1 cellular context compared by ENCODE assay signal in the genomic region with DNA sequence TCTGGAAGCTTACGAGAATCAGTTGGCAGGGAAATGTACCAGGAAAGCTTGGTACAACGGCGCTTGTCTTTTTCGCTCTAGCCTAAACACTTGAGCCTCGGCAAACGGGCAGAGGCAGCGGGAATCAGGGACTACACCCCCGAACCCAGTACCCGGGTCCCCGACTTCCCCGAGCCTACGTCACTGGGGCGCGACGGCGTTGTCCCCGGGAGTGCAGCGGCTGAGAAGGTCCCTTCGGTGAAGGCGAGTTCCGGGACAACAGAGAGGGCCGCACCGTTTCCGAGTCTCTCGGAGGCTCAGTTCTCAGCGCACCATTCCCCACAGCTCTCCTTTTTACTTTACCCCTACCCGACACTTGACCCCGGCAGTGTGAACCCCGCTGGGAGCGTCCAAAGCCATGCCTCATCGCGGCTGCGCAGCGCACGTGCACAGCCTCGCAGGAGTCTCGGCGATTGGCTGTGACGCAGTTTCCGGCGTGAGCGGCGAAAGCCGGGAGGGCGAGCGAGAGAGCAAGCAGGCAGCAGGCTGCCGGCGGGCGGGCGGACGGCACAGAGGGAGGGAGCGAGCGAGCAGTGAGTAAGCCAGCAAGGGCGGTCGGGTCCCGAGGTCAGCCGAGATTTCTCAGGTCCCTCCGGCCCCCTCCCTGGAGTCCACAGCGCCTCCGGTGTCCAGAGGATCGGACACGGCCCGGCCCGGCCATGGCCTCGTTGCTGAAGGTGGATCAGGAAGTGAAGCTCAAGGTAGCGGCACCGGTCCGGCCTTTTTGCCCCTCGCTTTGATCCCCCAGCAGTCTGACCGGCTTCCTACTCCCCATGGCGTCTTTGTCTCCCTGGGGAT.
A peak's percentile ranks its signal among the peaks of the same experiment; 100 is the strongest.
TF ChIP-seq lines count a peak whose summit lies in the region.

A gene with protein sequence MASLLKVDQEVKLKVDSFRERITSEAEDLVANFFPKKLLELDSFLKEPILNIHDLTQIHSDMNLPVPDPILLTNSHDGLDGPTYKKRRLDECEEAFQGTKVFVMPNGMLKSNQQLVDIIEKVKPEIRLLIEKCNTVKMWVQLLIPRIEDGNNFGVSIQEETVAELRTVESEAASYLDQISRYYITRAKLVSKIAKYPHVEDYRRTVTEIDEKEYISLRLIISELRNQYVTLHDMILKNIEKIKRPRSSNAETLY (plus strand): TSS at position 464 of the 837 bp plus-strand sequence. CDS start 235 bp downstream, at position 699.

TF ChIP-seq in HepG2, 621 proteins besides CTCF, POLR2A, EP300 and RAD21 (continued from another document and continues in another):
- TF ChIP-seq SNAPC4 (CRISPR knock-in tag; IDR thresholded peaks at IDR 0.05) = peak; percentile 84; the same call in 1 of the 2 replicates
- no peak for TF ChIP-seq FOSL1 (CRISPR knock-in tag; IDR thresholded peaks at IDR 0.05; ENCODE audit: borderline replicate concordance)
- TF ChIP-seq ZBTB3 (CRISPR knock-in tag; IDR thresholded peaks at IDR 0.05; ENCODE audit: borderline replicate concordance, low read depth) = peak; percentile 91
- 0 out of 2 replicates have a peak, but pooled peaks have one; percentile 22 for TF ChIP-seq RAD51 (IDR thresholded peaks at IDR 0.05; ENCODE audit: borderline replicate concordance)
- TF ChIP-seq, protein P1, sequence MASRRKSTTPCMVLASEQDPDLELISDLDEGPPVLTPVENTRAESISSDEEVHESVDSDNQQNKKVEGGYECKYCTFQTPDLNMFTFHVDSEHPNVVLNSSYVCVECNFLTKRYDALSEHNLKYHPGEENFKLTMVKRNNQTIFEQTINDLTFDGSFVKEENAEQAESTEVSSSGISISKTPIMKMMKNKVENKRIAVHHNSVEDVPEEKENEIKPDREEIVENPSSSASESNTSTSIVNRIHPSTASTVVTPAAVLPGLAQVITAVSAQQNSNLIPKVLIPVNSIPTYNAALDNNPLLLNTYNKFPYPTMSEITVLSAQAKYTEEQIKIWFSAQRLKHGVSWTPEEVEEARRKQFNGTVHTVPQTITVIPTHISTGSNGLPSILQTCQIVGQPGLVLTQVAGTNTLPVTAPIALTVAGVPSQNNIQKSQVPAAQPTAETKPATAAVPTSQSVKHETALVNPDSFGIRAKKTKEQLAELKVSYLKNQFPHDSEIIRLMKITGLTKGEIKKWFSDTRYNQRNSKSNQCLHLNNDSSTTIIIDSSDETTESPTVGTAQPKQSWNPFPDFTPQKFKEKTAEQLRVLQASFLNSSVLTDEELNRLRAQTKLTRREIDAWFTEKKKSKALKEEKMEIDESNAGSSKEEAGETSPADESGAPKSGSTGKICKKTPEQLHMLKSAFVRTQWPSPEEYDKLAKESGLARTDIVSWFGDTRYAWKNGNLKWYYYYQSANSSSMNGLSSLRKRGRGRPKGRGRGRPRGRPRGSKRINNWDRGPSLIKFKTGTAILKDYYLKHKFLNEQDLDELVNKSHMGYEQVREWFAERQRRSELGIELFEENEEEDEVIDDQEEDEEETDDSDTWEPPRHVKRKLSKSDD (CRISPR knock-in tag; IDR thresholded peaks at IDR 0.05; ENCODE audit: low read depth) = peak; percentile 72; the same call in 1 of the 2 replicates
- TF ChIP-seq ADNP (CRISPR knock-in tag; IDR thresholded peaks at IDR 0.05) = no peak
- 0 out of 2 replicates have a peak, but pooled peaks have one; percentile 32 for TF ChIP-seq ZFP36L1 (CRISPR knock-in tag; IDR thresholded peaks at IDR 0.05)
- TF ChIP-seq ZNF121 (CRISPR knock-in tag; IDR thresholded peaks at IDR 0.05) = peak; percentile 55; the same call in 1 of the 2 replicates
- peak; percentile 92 for TF ChIP-seq ZC3H13 (CRISPR knock-in tag; IDR thresholded peaks at IDR 0.05)
- TF ChIP-seq ZNF430 (CRISPR knock-in tag; IDR thresholded peaks at IDR 0.05) = no peak; the same call in 1 of the 2 replicates
- TF ChIP-seq, protein P2, sequence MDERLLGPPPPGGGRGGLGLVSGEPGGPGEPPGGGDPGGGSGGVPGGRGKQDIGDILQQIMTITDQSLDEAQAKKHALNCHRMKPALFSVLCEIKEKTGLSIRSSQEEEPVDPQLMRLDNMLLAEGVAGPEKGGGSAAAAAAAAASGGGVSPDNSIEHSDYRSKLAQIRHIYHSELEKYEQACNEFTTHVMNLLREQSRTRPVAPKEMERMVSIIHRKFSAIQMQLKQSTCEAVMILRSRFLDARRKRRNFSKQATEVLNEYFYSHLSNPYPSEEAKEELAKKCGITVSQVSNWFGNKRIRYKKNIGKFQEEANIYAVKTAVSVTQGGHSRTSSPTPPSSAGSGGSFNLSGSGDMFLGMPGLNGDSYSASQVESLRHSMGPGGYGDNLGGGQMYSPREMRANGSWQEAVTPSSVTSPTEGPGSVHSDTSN (CRISPR knock-in tag; IDR thresholded peaks at IDR 0.05) = no peak
- TF ChIP-seq FOXO4 (CRISPR knock-in tag; conservative IDR thresholded peaks at IDR 0.05) = no peak
- peak; percentile 92; the same call in 1 of the 2 replicates for TF ChIP-seq SNAPC5 (CRISPR knock-in tag; IDR thresholded peaks at IDR 0.05; ENCODE audit: borderline replicate concordance)
- TF ChIP-seq ZNF446 (CRISPR knock-in tag; IDR thresholded peaks at IDR 0.05) = 0 out of 2 replicates have a peak, but pooled peaks have one; percentile 67
- TF ChIP-seq MXD1 (CRISPR knock-in tag; IDR thresholded peaks at IDR 0.05) = peak; percentile 100
- TF ChIP-seq, protein P3, sequence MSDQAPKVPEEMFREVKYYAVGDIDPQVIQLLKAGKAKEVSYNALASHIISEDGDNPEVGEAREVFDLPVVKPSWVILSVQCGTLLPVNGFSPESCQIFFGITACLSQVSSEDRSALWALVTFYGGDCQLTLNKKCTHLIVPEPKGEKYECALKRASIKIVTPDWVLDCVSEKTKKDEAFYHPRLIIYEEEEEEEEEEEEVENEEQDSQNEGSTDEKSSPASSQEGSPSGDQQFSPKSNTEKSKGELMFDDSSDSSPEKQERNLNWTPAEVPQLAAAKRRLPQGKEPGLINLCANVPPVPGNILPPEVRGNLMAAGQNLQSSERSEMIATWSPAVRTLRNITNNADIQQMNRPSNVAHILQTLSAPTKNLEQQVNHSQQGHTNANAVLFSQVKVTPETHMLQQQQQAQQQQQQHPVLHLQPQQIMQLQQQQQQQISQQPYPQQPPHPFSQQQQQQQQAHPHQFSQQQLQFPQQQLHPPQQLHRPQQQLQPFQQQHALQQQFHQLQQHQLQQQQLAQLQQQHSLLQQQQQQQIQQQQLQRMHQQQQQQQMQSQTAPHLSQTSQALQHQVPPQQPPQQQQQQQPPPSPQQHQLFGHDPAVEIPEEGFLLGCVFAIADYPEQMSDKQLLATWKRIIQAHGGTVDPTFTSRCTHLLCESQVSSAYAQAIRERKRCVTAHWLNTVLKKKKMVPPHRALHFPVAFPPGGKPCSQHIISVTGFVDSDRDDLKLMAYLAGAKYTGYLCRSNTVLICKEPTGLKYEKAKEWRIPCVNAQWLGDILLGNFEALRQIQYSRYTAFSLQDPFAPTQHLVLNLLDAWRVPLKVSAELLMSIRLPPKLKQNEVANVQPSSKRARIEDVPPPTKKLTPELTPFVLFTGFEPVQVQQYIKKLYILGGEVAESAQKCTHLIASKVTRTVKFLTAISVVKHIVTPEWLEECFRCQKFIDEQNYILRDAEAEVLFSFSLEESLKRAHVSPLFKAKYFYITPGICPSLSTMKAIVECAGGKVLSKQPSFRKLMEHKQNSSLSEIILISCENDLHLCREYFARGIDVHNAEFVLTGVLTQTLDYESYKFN (CRISPR knock-in tag; conservative IDR thresholded peaks at IDR 0.05) = peak; percentile 65
- no peak for TF ChIP-seq RFX5 (IDR thresholded peaks at IDR 0.05; ENCODE audit: low read depth, low read length)
- peak; percentile 63; the same call in 1 of the 2 replicates for TF ChIP-seq NKX3-1 (CRISPR knock-in tag; IDR thresholded peaks at IDR 0.05)
- TF ChIP-seq, protein P4, sequence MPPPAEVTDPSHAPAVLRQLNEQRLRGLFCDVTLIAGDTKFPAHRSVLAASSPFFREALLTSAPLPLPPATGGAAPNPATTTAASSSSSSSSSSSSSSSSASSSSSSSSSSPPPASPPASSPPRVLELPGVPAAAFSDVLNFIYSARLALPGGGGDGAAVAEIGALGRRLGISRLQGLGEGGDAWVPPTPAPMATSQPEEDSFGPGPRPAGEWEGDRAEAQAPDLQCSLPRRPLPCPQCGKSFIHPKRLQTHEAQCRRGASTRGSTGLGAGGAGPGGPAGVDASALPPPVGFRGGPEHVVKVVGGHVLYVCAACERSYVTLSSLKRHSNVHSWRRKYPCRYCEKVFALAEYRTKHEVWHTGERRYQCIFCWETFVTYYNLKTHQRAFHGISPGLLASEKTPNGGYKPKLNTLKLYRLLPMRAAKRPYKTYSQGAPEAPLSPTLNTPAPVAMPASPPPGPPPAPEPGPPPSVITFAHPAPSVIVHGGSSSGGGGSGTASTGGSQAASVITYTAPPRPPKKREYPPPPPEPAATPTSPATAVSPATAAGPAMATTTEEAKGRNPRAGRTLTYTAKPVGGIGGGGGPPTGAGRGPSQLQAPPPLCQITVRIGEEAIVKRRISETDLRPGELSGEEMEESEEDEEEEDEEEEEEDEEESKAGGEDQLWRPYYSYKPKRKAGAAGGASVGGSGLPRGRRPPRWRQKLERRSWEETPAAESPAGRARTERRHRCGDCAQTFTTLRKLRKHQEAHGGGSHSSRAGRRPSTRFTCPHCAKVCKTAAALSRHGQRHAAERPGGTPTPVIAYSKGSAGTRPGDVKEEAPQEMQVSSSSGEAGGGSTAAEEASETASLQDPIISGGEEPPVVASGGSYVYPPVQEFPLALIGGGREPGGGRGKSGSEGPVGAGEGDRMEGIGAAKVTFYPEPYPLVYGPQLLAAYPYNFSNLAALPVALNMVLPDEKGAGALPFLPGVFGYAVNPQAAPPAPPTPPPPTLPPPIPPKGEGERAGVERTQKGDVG (CRISPR knock-in tag; IDR thresholded peaks at IDR 0.05; ENCODE audit: borderline replicate concordance) = peak; percentile 82; the same call in 1 of the 2 replicates
- TF ChIP-seq SNAPC2 (CRISPR knock-in tag; IDR thresholded peaks at IDR 0.05) = peak; percentile 48
- peak; percentile 92 for TF ChIP-seq ZZZ3 (CRISPR knock-in tag; IDR thresholded peaks at IDR 0.05; ENCODE audit: borderline replicate concordance)
- TF ChIP-seq PAX8 (CRISPR knock-in tag; IDR thresholded peaks at IDR 0.05; ENCODE audit: borderline replicate concordance) = peak; percentile 85; the same call in 1 of the 2 replicates
- no peak; the same call in 1 of the 2 replicates for TF ChIP-seq ZNF280B (CRISPR knock-in tag; IDR thresholded peaks at IDR 0.05; ENCODE audit: borderline replicate concordance)
